Comparison of ENCODE assay signal across 10 cellular contexts in the genomic region with DNA sequence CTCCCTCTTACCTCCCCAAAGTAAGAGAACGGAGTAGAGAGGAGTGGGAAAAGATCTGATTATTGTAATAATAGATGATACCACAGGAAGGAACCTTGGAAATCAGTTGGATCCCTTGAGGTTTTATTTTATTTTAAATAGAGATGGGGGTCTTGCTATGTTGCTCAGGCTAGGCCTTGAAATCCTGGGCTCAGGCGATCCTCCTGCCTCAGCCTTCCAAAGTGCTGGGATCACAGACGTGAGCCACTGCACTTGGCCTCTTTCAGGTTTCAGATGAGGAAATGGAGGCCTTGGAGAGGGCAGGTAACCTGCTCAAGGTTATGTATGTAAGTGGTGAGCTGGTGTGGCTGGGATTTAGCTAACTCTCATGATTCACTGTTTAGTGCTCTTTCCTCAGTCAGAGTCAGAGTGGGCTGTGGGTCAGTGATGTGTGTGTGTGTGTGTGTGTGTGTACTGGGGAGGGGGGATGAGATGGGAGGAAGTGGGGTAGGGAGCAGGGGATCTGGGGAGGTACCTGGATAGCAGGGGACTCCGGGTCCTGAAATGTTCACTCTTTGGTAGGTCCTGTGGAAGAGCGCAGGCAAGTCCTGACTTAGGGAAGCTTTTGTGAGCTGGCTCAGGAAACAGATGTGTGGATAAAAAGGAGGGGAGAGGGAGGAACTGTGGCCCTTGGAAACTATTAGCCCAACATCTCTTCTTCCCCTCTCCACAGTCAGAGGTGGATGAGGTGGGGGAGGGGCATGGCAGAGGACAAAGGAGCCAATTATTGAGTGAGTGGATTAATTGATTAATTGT. TPM values are rescaled to one million over a fixed set of nuclear protein-coding genes. Genes with fewer than 3 reads are reported as not detected.
DNase-seq lines count a peak whose midpoint lies in the region; ATAC-seq and TF ChIP-seq lines count a peak whose summit lies in the region.
"Had no signal": no experiment of that assay in that cellular context is flagged by ENCODE, and none has a peak within 500 bp of the region (broad histone marks: within the 10 kb centered on the region; RNA-seq: fewer than 3 reads in every experiment).

No MANE protein-coding gene starts in this region.

- no peak overlapping the region for H3K27ac Mint-ChIP-seq in activated naive CD4-positive, alpha-beta T cell treated with anti-CD3 and anti-CD28 coated beads, Interleukin-2, amount 50 U/mL, for 72 hours
- no peak overlapping the region for H3K27ac Mint-ChIP-seq in stimulated activated naive CD8-positive, alpha-beta T cell treated with anti-CD3 and anti-CD28 coated beads, Interleukin-15, amount 100 ng/mL, for 72 hours
- H3K27ac Mint-ChIP-seq: CD14-positive monocyte had no signal

- H3K4me3 Mint-ChIP-seq in stimulated activated naive CD8-positive, alpha-beta T cell treated with anti-CD3 and anti-CD28 coated beads, Interleukin-15, amount 100 ng/mL, for 72 hours, result peak overlapping the region; percentile 57 to 64

- peak; percentile 14 to 29 for ATAC-seq in activated naive CD4-positive, alpha-beta T cell treated with anti-CD3 and anti-CD28 coated beads, Interleukin-2, amount 50 U/mL, for 72 hours
- no peak for ATAC-seq in stimulated activated naive CD8-positive, alpha-beta T cell treated with anti-CD3 and anti-CD28 coated beads, Interleukin-15, amount 100 ng/mL, for 72 hours
- ATAC-seq in GM18867 (IDR thresholded peaks at IDR 0.05; ENCODE audit: unreplicated experiment), result no peak
- ATAC-seq in HG02870 (IDR thresholded peaks at IDR 0.05; ENCODE audit: unreplicated experiment), result no peak

- H3K36me3 ChIP-seq in SJCRH30, result no peaks in the 10 kb centered on the region
- H3K36me3 ChIP-seq in iPS-15b (ENCODE audit: control insufficient read depth, insufficient read depth, low read length), result no peaks in the 10 kb centered on the region
- H3K36me3 ChIP-seq in brain microvascular endothelial cell (replicated peaks), result no peaks in the 10 kb centered on the region

- H3K4me1 ChIP-seq in SJCRH30 (no peaks in the 10 kb centered on the region), iPS-15b (ENCODE audit: control insufficient read depth, insufficient read depth, low read length) (peaks cover 6% of the 10 kb centered on the region)

- no peak for DNase-seq in activated naive CD4-positive, alpha-beta T cell treated with anti-CD3 and anti-CD28 coated beads, Interleukin-2, amount 50 U/mL, for 72 hours (ENCODE audit: low spot score in 2 of 2)
- no peak for DNase-seq in activated naive CD4-positive, alpha-beta T cell treated with anti-CD3 and anti-CD28 coated beads, Interleukin-2, amount 50 U/mL, for 16 hours
- DNase-seq in SJCRH30 (no peak), brain microvascular endothelial cell (no peak)
- DNase-seq in stimulated activated naive CD8-positive, alpha-beta T cell treated with anti-CD3 and anti-CD28 coated beads, Interleukin-15, amount 100 ng/mL, for 72 hours, result no peak

- H3K9me3 ChIP-seq in SJCRH30 (replicated peaks) (no peaks in the 10 kb centered on the region), iPS-15b (ENCODE audit: control insufficient read depth, insufficient read depth, low read length) (no peaks in the 10 kb centered on the region)

- no peaks in the 10 kb centered on the region for H3K36me3 Mint-ChIP-seq in activated naive CD4-positive, alpha-beta T cell treated with anti-CD3 and anti-CD28 coated beads, Interleukin-2, amount 50 U/mL, for 72 hours
- H3K36me3 Mint-ChIP-seq: CD14-positive monocyte had no signal

- H3K27ac ChIP-seq in SJCRH30 (no peak overlapping the region), brain microvascular endothelial cell (no peak overlapping the region)

- H3K27me3 Mint-ChIP-seq in stimulated activated naive CD8-positive, alpha-beta T cell treated with anti-CD3 and anti-CD28 coated beads, Interleukin-15, amount 100 ng/mL, for 72 hours, result peaks cover 48% of the 10 kb centered on the region

- H3K4me1 Mint-ChIP-seq in stimulated activated naive CD8-positive, alpha-beta T cell treated with anti-CD3 and anti-CD28 coated beads, Interleukin-15, amount 100 ng/mL, for 72 hours, result peaks cover 31% of the 10 kb centered on the region

- H3K4me3 ChIP-seq in SJCRH30 (peak overlapping the region; percentile 15; the same call in 1 of the 2 replicates), iPS-15b (ENCODE audit: low read depth, low read length) (peak overlapping the region; percentile 56), brain microvascular endothelial cell (ENCODE audit: low read depth, low read length) (no peak overlapping the region)

- H3K9ac ChIP-seq in iPS-15b (ENCODE audit: low read depth, low read length), result no peak overlapping the region

- TF ChIP-seq CTCF in brain microvascular endothelial cell (IDR thresholded peaks at IDR 0.05; ENCODE audit: low read depth, low read length, missing control alignments), result no peak

- H3K9me3 Mint-ChIP-seq in activated naive CD4-positive, alpha-beta T cell treated with anti-CD3 and anti-CD28 coated beads, Interleukin-2, amount 50 U/mL, for 72 hours, result no peaks in the 10 kb centered on the region
- H3K9me3 Mint-ChIP-seq in stimulated activated naive CD8-positive, alpha-beta T cell treated with anti-CD3 and anti-CD28 coated beads, Interleukin-15, amount 100 ng/mL, for 72 hours, result no peaks in the 10 kb centered on the region
- H3K9me3 Mint-ChIP-seq: activated T-cell treated with anti-CD3 and anti-CD28 coated beads, Interleukin-2, amount 50 U/mL, for 4 hours had no signal

- in situ Hi-C loops in brain microvascular endothelial cell (cut with HindIII; ENCODE audit: low pct_ligation_motif_present, low sequenced_read_pairs), result no loop called here

- H3K27me3 ChIP-seq in SJCRH30 (peaks cover 17% of the 10 kb centered on the region), iPS-15b (ENCODE audit: control insufficient read depth, insufficient read depth, low read length) (peaks cover 92% of the 10 kb centered on the region), brain microvascular endothelial cell (replicated peaks) (peaks cover 69% of the 10 kb centered on the region)

RNA-seq across cellular contexts. Expression of a gene that starts 4.7 kb away (rescaled TPM):
- total RNA-seq in activated naive CD4-positive, alpha-beta T cell treated with anti-CD3 and anti-CD28 coated beads, Interleukin-2, amount 50 U/mL, for 72 hours, result not detected
- not detected in 2 replicates for total RNA-seq in SJCRH30 (2014; rRNA removed; shearing (Covaris generic))
- total RNA-seq: activated T-cell treated with anti-CD3 and anti-CD28 coated beads, Interleukin-2, amount 50 U/mL, for 4 hours had no signal

RNA-seq across cellular contexts. Expression of a gene that starts 29.2 kb away (rescaled TPM):
- 10 to 100 TPM; 35.4 to 36.2 TPM for total RNA-seq in activated naive CD4-positive, alpha-beta T cell treated with anti-CD3 and anti-CD28 coated beads, Interleukin-2, amount 50 U/mL, for 72 hours
- total RNA-seq in SJCRH30 (2014; rRNA removed; shearing (Covaris generic)), result 18.2 and 20.3 TPM in 2 replicates

Comparison
In these comparisons a context has a peak if more than half of its experiments do, and no peak if none do; other contexts are left out.
1. ATAC-seq: peak in activated naive CD4-positive, alpha-beta T cell treated with anti-CD3 and anti-CD28 coated beads, Interleukin-2, amount 50 U/mL, for 72 hours (2 of 2); none in stimulated activated naive CD8-positive, alpha-beta T cell treated with anti-CD3 and anti-CD28 coated beads, Interleukin-15, amount 100 ng/mL, for 72 hours (single experiment), GM18867 (single experiment) and HG02870 (single experiment).